Comparison of ENCODE assay signal across 3 cellular contexts in genomic region chr7:19882893-19883292, GRCh38.
A peak's percentile ranks its signal among the peaks of the same experiment; 100 is the strongest.
DNase-seq lines count a peak whose midpoint lies in the region; ATAC-seq, FAIRE-seq and TF ChIP-seq lines count a peak whose summit lies in the region.
"Not testable (repeated sequence)": the region's sequence is repeated elsewhere in the genome, so short reads cannot be mapped to it uniquely, and the experiment has no call there.

No MANE protein-coding gene starts in this region.

- H3K4me1 ChIP-seq in kidney (ENCODE audit: control insufficient read depth in 1 of 2, insufficient read depth in 1 of 2, low read depth in 1 of 2, low read length in 2 of 2); spleen: not testable (repeated sequence)

- not testable (repeated sequence) for ATAC-seq in Right ventricle myocardium inferior

- not testable (repeated sequence) for H3K4me3 ChIP-seq in kidney (ENCODE audit: low read length in 2 of 2); spleen

- peak; percentile 45 for DNase-seq in Right ventricle myocardium inferior (ENCODE audit: missing footprints)
- peak; percentile 41 for DNase-seq in kidney
- DNase-seq in spleen, result peak; percentile 65

- H3K9ac ChIP-seq in kidney (ENCODE audit: low read length in 2 of 2), result not testable (repeated sequence)

- TF ChIP-seq POLR2A in spleen (IDR thresholded peaks at IDR 0.05), result not testable (repeated sequence)

- not testable (repeated sequence) for TF ChIP-seq CTCF in kidney (IDR thresholded peaks at IDR 0.05; ENCODE audit: borderline replicate concordance, extremely low read depth, insufficient read depth); spleen (IDR thresholded peaks at IDR 0.05 in 8 of 11, conservative IDR thresholded peaks at IDR 0.05 in 3 of 11)

- WGBS in spleen, 5 donors, result 90 to 96% (median 93%) methylated on average over 7 to 11 of the region's 11 CpGs

- FAIRE-seq in kidney (lab: Jason Lieb, UNC), result not testable (repeated sequence)

- not testable (repeated sequence) for H3K9me3 ChIP-seq in kidney (ENCODE audit: control insufficient read depth in 1 of 2, low read length in 2 of 2)
- H3K9me3 ChIP-seq in spleen, result peaks cover 0 to 42% (median 22%) of the 10 kb centered on the region in 8 donors

- intact Hi-C loops in Right ventricle myocardium inferior (cut with DNase I); kidney (cut with DNase I); spleen (cut with DNase I; ENCODE audit: low total_unique reads): not testable (repeated sequence)

- not testable (repeated sequence) for H3K36me3 ChIP-seq in kidney (ENCODE audit: control insufficient read depth in 1 of 2, insufficient read depth in 2 of 2, low read length in 2 of 2); spleen

- not testable (repeated sequence) for H3K27ac ChIP-seq in kidney (ENCODE audit: low read depth in 2 of 2, low read length in 2 of 2); spleen

- H3K27me3 ChIP-seq in spleen (replicated peaks in 1 of 7), result not testable (repeated sequence)
